Comparison of ENCODE assay signal across 8 cellular contexts in genomic region chr9:34646211-34647083, GRCh38. TPM values are rescaled to one million over a fixed set of nuclear protein-coding genes. Genes with fewer than 3 reads are reported as not detected.
DNase-seq lines count a peak whose midpoint lies in the region; ATAC-seq and TF ChIP-seq lines count a peak whose summit lies in the region.

TSS of gene GALT (plus strand) at chr9:34646675. CDS start at chr9:34646705, 30 bp downstream.

- H3K36me3 ChIP-seq in parathyroid adenoma (ENCODE audit: control insufficient read depth, insufficient read depth, low read length) (no peaks in the 10 kb centered on the region), tibial artery (peaks cover 8 to 17% (median 16%) of the 10 kb centered on the region in 3 donors)

- peaks cover 6% of the 10 kb centered on the region for H3K4me1 ChIP-seq in parathyroid adenoma
- H3K4me1 ChIP-seq in tibial artery = peaks cover 0 to 34% (median 29%) of the 10 kb centered on the region in 4 donors

- TF ChIP-seq CTCF in GM12873 (IDR thresholded peaks at IDR 0.05; ENCODE audit: insufficient read depth, low read depth, low read length, missing control alignments) (peak; percentile 60), parathyroid adenoma (IDR thresholded peaks at IDR 0.05) (peak; percentile 18), tibial artery (IDR thresholded peaks at IDR 0.05) (peak; percentile 39 to 55)

- ATAC-seq in HG02642 (IDR thresholded peaks at IDR 0.05; ENCODE audit: poor library complexity, unreplicated experiment) (peak; percentile 91), Right ventricle myocardium inferior (peak; percentile 85)

- peak within 1 kb of the TSS; percentile 97 for H3K4me3 ChIP-seq in parathyroid adenoma (ENCODE audit: low read depth, low read length)
- H3K4me3 ChIP-seq in tibial artery = peak within 1 kb of the TSS; percentile 81 to 96

- peak within 1 kb of the TSS; percentile 76 for H2AFZ ChIP-seq in parathyroid adenoma

- H3K79me2 ChIP-seq in parathyroid adenoma = peaks cover 3% of the 10 kb centered on the region

- intact Hi-C loops in Right ventricle myocardium inferior (cut with DNase I) = no loop called here
- intact Hi-C loops in tibial artery (cut with DNase I; ENCODE audit: low total_unique reads) = no loop called here

- H3K9ac ChIP-seq in parathyroid adenoma = peak within 1 kb of the TSS; percentile 23

- H3K4me2 ChIP-seq in parathyroid adenoma (ENCODE audit: low read length) = peak within 1 kb of the TSS; percentile 100

- H3K27ac ChIP-seq in parathyroid adenoma = peak within 1 kb of the TSS; percentile 75
- H3K27ac ChIP-seq in tibial artery = peak within 1 kb of the TSS; percentile 89 to 94

- no peaks in the 10 kb centered on the region for H3K9me3 ChIP-seq in parathyroid adenoma (ENCODE audit: control insufficient read depth, low read length)
- no peaks in the 10 kb centered on the region for H3K9me3 ChIP-seq in tibial artery

- DNase-seq in NCI-H1105 (lab: John Stamatoyannopoulos, UW) (peak; percentile 90), SW 1271 (lab: John Stamatoyannopoulos, UW) (peak; percentile 51 to 75), Right ventricle myocardium inferior (ENCODE audit: missing footprints) (peak; percentile 99), tibial artery (peak; percentile 97)
- DNase-seq in activated naive CD8-positive, alpha-beta T cell treated with anti-CD3 and anti-CD28 coated beads, Interleukin-2, amount 50 U/mL, for 16 hours (ENCODE audit: low read depth, low spot score) = peak; percentile 99

- H3K27me3 ChIP-seq in parathyroid adenoma (ENCODE audit: control insufficient read depth, insufficient read depth, low read length) = no peaks in the 10 kb centered on the region
- H3K27me3 ChIP-seq in tibial artery = no peaks in the 10 kb centered on the region

RNA-seq across cellular contexts. Expression of gene GALT, which starts in this region (rescaled TPM):
- total RNA-seq in Right ventricle myocardium inferior = 54.1 TPM

Comparison
In these comparisons a context has a peak if more than half of its experiments do, and no peak if none do; other contexts are left out.
1. Peak in every context shown above with its lines: DNase-seq, ATAC-seq, H3K4me3 ChIP-seq and H3K27ac ChIP-seq.